36 cellular contexts compared by ENCODE assay signal in genomic region chr10:9061871-9062270, GRCh38.
"Had no signal": no experiment of that assay in that cellular context is flagged by ENCODE, and none has a peak within 500 bp of the region (broad histone marks: within the 10 kb centered on the region; RNA-seq: fewer than 3 reads in every experiment).

No MANE protein-coding gene starts in this region.

- H3K27me3 ChIP-seq: adrenal gland, ascending aorta, body of pancreas, brain microvascular endothelial cell, breast epithelium, cardiac muscle cell had no signal

- H3K4me1 Mint-ChIP-seq: activated T-helper 17 cell treated with anti-CD3 and anti-CD28 coated beads, Interleukin-2, amount 50 U/mL, for 72 hours; brain; central memory CD8-positive, alpha-beta T cell had no signal

- H3K36me3 Mint-ChIP-seq: activated naive CD4-positive, alpha-beta T cell treated with anti-CD3 and anti-CD28 coated beads, Interleukin-2, amount 10 ng/mL, durations not matched to agents 7 days and 5 days; activated naive CD4-positive, alpha-beta T cell treated with anti-CD3 and anti-CD28 coated beads, Interleukin-2, amount 50 U/mL, for 24 hours; activated naive CD8-positive, alpha-beta T cell treated with anti-CD3 and anti-CD28 coated beads, Interleukin-2, amount 10 ng/mL, durations not matched to agents 7 days and 5 days; brain had no signal

- H3K27ac ChIP-seq: adrenal gland, ascending aorta, body of pancreas, brain microvascular endothelial cell, breast epithelium, cardiac muscle cell had no signal

- H3K9me3 Mint-ChIP-seq: activated naive CD4-positive, alpha-beta T cell treated with anti-CD3 and anti-CD28 coated beads, Interleukin-2, amount 50 U/mL, for 24 hours; activated naive CD4-positive, alpha-beta T cell treated with anti-CD3 and anti-CD28 coated beads, Interleukin-2, amount 50 U/mL, for 72 hours; activated T-cell treated with anti-CD3 and anti-CD28 coated beads, Interleukin-2, amount 50 U/mL, for 4 hours; activated T-helper 1 cell treated with anti-CD3 and anti-CD28 coated beads, Interleukin-12 subunit alpha, Interleukin-12 subunit beta, Interleukin-2, Interleukin-4 antibody, amounts not matched to agents 30 ng/mL and 10 ng/mL and 1 ng/mL, durations not matched to agents 14 hours and 24 hours and 36 hours; activated T-helper 17 cell treated with anti-CD3 and anti-CD28 coated beads, Interleukin-2, amount 50 U/mL, for 72 hours; central memory CD8-positive, alpha-beta T cell had no signal

- DNase-seq: activated effector memory CD4-positive, alpha-beta T cell treated with anti-CD3 and anti-CD28 coated beads, Interleukin-2, amount 50 U/mL, for 16 hours; activated effector memory CD4-positive, alpha-beta T cell treated with Interleukin-2 at 50 U/mL for 16 hours; activated gamma-delta T cell; activated gamma-delta T cell treated with Interleukin-2 at 50 U/mL for 16 hours; activated naive CD4-positive, alpha-beta T cell; activated naive CD4-positive, alpha-beta T cell treated with anti-CD3 and anti-CD28 coated beads for 36 hours; activated naive CD4-positive, alpha-beta T cell treated with anti-CD3 and anti-CD28 coated beads, Interleukin-2, amount 10 ng/mL, durations not matched to agents 7 days and 5 days; activated naive CD4-positive, alpha-beta T cell treated with anti-CD3 and anti-CD28 coated beads, Interleukin-2, amount 50 U/mL, for 16 hours; activated naive CD4-positive, alpha-beta T cell treated with Interleukin-2 at 50 U/mL for 16 hours; activated naive CD8-positive, alpha-beta T cell treated with anti-CD3 and anti-CD28 coated beads, Interleukin-2, amount 10 ng/mL, durations not matched to agents 7 days and 5 days; activated naive CD8-positive, alpha-beta T cell treated with anti-CD3 and anti-CD28 coated beads, Interleukin-2, amount 50 U/mL, for 24 hours; activated T-cell treated with anti-CD3 and anti-CD28 coated beads, Interleukin-2, amount 50 U/mL, for 1 hour; activated T-cell treated with anti-CD3 and anti-CD28 coated beads, Interleukin-2, amount 50 U/mL, for 24 hours; activated T-cell treated with anti-CD3 and anti-CD28 coated beads, Interleukin-2, amount 50 U/mL, for 4 hours; activated T-cell treated with anti-CD3 and anti-CD28 coated beads, Interleukin-2, amount 50 U/mL, for 48 hours; activated T-cell treated with anti-CD3 and anti-CD28 coated beads, Interleukin-2, amount 50 U/mL, for 72 hours; adrenal gland; amniotic stem cell; amygdala; anterior cingulate cortex; aorta; body of pancreas; brain microvascular endothelial cell; caudate nucleus; central memory CD4-positive, alpha-beta T cell; cerebellar nuclear complex had no signal

- H3K4me3 ChIP-seq: adrenal gland, ascending aorta, body of pancreas, breast epithelium, cardiac muscle cell had no signal

- H3K4me3 Mint-ChIP-seq: activated naive CD4-positive, alpha-beta T cell treated with anti-CD3 and anti-CD28 coated beads for 36 hours; activated naive CD4-positive, alpha-beta T cell treated with anti-CD3 and anti-CD28 coated beads, Interleukin-2, amount 10 ng/mL, durations not matched to agents 7 days and 5 days; activated naive CD4-positive, alpha-beta T cell treated with anti-CD3 and anti-CD28 coated beads, Interleukin-2, amount 50 U/mL, for 24 hours; activated naive CD8-positive, alpha-beta T cell treated with anti-CD3 and anti-CD28 coated beads, Interleukin-2, amount 10 ng/mL, durations not matched to agents 7 days and 5 days; activated naive CD8-positive, alpha-beta T cell treated with anti-CD3 and anti-CD28 coated beads, Interleukin-2, amount 50 U/mL, for 24 hours; activated T-cell treated with anti-CD3 and anti-CD28 coated beads, Interleukin-2, amount 50 U/mL, for 24 hours; activated T-cell treated with anti-CD3 and anti-CD28 coated beads, Interleukin-2, amount 50 U/mL, for 4 hours; activated T-cell treated with anti-CD3 and anti-CD28 coated beads, Interleukin-2, amount 50 U/mL, for 72 hours; activated T-helper 1 cell treated with anti-CD3 and anti-CD28 coated beads, Interleukin-12 subunit alpha, Interleukin-12 subunit beta, Interleukin-2, Interleukin-4 antibody, amounts not matched to agents 30 ng/mL and 10 ng/mL and 1 ng/mL, durations not matched to agents 14 hours and 24 hours and 36 hours; activated T-helper 17 cell treated with anti-CD3 and anti-CD28 coated beads, Interleukin-2, amount 50 U/mL, for 72 hours; brain; central memory CD8-positive, alpha-beta T cell had no signal

- H3K36me3 ChIP-seq: adrenal gland, ascending aorta, brain microvascular endothelial cell, breast epithelium, cardiac muscle cell had no signal

- H3K9me3 ChIP-seq: adrenal gland, ascending aorta, body of pancreas, breast epithelium had no signal

- H3K27me3 Mint-ChIP-seq: activated naive CD4-positive, alpha-beta T cell treated with anti-CD3 and anti-CD28 coated beads, Interleukin-2, amount 50 U/mL, for 24 hours; activated naive CD8-positive, alpha-beta T cell treated with anti-CD3 and anti-CD28 coated beads, Interleukin-2, amount 10 ng/mL, durations not matched to agents 7 days and 5 days; activated naive CD8-positive, alpha-beta T cell treated with anti-CD3 and anti-CD28 coated beads, Interleukin-2, amount 50 U/mL, for 24 hours; activated T-cell treated with anti-CD3 and anti-CD28 coated beads, Interleukin-2, amount 50 U/mL, for 24 hours; activated T-helper 17 cell treated with anti-CD3 and anti-CD28 coated beads, Interleukin-2, amount 50 U/mL, for 72 hours had no signal

- ATAC-seq: activated naive CD4-positive, alpha-beta T cell treated with anti-CD3 and anti-CD28 coated beads, Interleukin-2, amount 50 U/mL, for 72 hours; activated naive CD8-positive, alpha-beta T cell treated with anti-CD3 and anti-CD28 coated beads, Interleukin-2, amount 50 U/mL, for 24 hours; activated T-cell treated with anti-CD3 and anti-CD28 coated beads, Interleukin-2, amount 50 U/mL, for 4 hours; activated T-cell treated with anti-CD3 and anti-CD28 coated beads, Interleukin-2, amount 50 U/mL, for 72 hours; activated T-helper 17 cell treated with anti-CD3 and anti-CD28 coated beads, Interleukin-2, amount 50 U/mL, for 72 hours; body of pancreas had no signal

- H3K4me1 ChIP-seq: adrenal gland, ascending aorta, body of pancreas, breast epithelium had no signal

- H3K27ac Mint-ChIP-seq: activated naive CD4-positive, alpha-beta T cell treated with anti-CD3 and anti-CD28 coated beads for 36 hours; activated naive CD4-positive, alpha-beta T cell treated with anti-CD3 and anti-CD28 coated beads, Interleukin-2, amount 10 ng/mL, durations not matched to agents 7 days and 5 days; activated naive CD4-positive, alpha-beta T cell treated with anti-CD3 and anti-CD28 coated beads, Interleukin-2, amount 50 U/mL, for 24 hours; activated naive CD4-positive, alpha-beta T cell treated with anti-CD3 and anti-CD28 coated beads, Interleukin-2, amount 50 U/mL, for 72 hours; activated naive CD8-positive, alpha-beta T cell treated with anti-CD3 and anti-CD28 coated beads, Interleukin-2, amount 10 ng/mL, durations not matched to agents 7 days and 5 days; activated naive CD8-positive, alpha-beta T cell treated with anti-CD3 and anti-CD28 coated beads, Interleukin-2, amount 50 U/mL, for 24 hours; activated T-cell treated with anti-CD3 and anti-CD28 coated beads, Interleukin-2, amount 50 U/mL, for 24 hours; activated T-cell treated with anti-CD3 and anti-CD28 coated beads, Interleukin-2, amount 50 U/mL, for 72 hours; activated T-helper 1 cell treated with anti-CD3 and anti-CD28 coated beads, Interleukin-12 subunit alpha, Interleukin-12 subunit beta, Interleukin-2, Interleukin-4 antibody, amounts not matched to agents 30 ng/mL and 10 ng/mL and 1 ng/mL, durations not matched to agents 14 hours and 24 hours and 36 hours; activated T-helper 17 cell treated with anti-CD3 and anti-CD28 coated beads, Interleukin-2, amount 50 U/mL, for 72 hours; activated T-helper 2 cell treated with anti-CD3 and anti-CD28 coated beads, Interferon-gamma antibody, Interleukin-2, Interleukin-4, amounts not matched to agents 10 μg/mL and 5 μg/mL and 100 μg/mL, durations not matched to agents 14 hours and 24 hours and 36 hours; brain had no signal
